Comparison of ENCODE assay signal across 8 cellular contexts in the genomic region with DNA sequence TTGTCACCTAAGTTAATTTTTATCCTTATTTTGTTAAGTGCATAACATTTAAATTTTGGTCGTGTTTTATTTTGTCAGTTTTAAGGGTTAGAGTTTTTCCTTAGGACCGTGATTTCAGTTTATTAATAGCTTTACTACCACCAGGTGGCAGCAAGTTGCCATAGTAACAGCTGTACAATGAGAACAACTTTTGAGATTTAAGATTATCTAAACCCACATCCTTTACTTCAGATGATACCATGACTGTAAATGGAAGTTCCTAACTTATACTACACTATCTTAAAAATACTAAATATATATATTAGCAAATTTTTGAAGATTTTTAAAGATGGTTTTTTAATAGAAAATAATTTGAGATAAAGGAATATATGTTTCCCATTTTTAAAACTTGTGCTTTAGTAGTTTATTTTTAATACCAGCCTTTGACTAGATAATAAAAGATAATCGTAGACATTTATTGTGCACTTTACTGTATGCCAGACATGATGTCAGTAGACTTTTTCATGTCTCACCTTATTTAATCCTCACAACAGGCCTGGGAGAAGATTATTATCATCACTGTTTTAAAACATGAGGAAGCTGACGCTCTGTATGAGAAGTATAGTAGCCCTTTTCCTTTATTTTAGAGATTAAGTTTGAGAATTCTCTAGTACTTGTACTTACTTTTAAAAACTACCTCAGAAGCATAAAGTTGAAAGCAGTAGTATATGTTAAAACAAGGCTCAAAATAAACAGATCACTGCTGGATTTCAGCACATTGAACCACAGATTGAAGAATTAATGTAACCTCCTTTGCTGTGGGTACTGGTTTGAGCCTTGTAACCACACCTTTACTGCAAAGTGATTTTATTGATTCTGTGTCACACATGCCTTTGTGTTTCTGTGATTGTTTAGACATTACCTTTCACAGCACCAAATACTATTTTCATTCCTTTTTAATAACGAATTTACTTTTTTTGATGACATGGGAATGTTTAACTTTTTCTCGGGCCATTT. TPM values are rescaled to one million over a fixed set of nuclear protein-coding genes. Genes with fewer than 3 reads are reported as not detected.
DNase-seq lines count a peak whose midpoint lies in the region; ATAC-seq and TF ChIP-seq lines count a peak whose summit lies in the region.

No MANE protein-coding gene starts in this region.

- in situ Hi-C loops in gastrocnemius medialis (cut with MboI; ENCODE audit: low sequenced_read_pairs in 4 of 4) = loop anchor here in 2 of 4 donors (25.0 kb wide), 1 partner anchor 559 kb away; a partner anchor contains a TSS

- POLR2A ChIA-PET in activated B cell treated with CpG ODN at 0.5 μM for 24 hours (lab: Charles Lee) = interaction anchor here (0.6 kb wide), 1 partner anchor 30 kb away, joined by 3 read pairs; no protein-coding TSS in a partner anchor

- H3K36me3 ChIP-seq in tibial nerve (peaks cover 0 to 60% (median 0%) of the 10 kb centered on the region in 3 donors), gastrocnemius medialis (peaks cover 0 to 57% of the 10 kb centered on the region in 2 donors)

- H3K4me3 Mint-ChIP-seq in activated B cell treated with CpG ODN at 0.5 μM for 24 hours = no peak overlapping the region
- no peak overlapping the region for H3K4me3 Mint-ChIP-seq in effector memory CD8-positive, alpha-beta T cell

- H3K9me3 Mint-ChIP-seq in activated B cell treated with CpG ODN at 0.5 μM for 24 hours = no peaks in the 10 kb centered on the region
- H3K9me3 Mint-ChIP-seq in effector memory CD8-positive, alpha-beta T cell = no peaks in the 10 kb centered on the region

- H3K4me3 ChIP-seq in tibial nerve (no peak overlapping the region), gastrocnemius medialis (no peak overlapping the region)

- CTCF ChIA-PET in activated B cell treated with CpG ODN at 0.5 μM for 24 hours (lab: Charles Lee) = interaction anchor here (0.6 to 1.5 kb wide), 5 partner anchors 9 to 587 kb away, joined by 3 to 8 read pairs (median 6); no protein-coding TSS in a partner anchor

- ATAC-seq in GM21528 (IDR thresholded peaks at IDR 0.05; ENCODE audit: low FRiP score, unreplicated experiment) (peak; percentile 62), activated B cell treated with CpG ODN at 0.5 μM for 24 hours (ENCODE audit: low read depth) (peak; percentile 65), gastrocnemius medialis (no peak)
- ATAC-seq in effector memory CD8-positive, alpha-beta T cell (replicated peaks) = peak; percentile 95

- no peaks in the 10 kb centered on the region for H3K27me3 Mint-ChIP-seq in activated B cell treated with CpG ODN at 0.5 μM for 24 hours
- H3K27me3 Mint-ChIP-seq in effector memory CD8-positive, alpha-beta T cell = no peaks in the 10 kb centered on the region

- DNase-seq in EL (peak; percentile 53), LoVo (ENCODE audit: low spot score) (peak; percentile 54), activated B cell treated with CpG ODN at 0.5 μM for 24 hours (no peak), mucosa of gallbladder (ENCODE audit: low spot score) (peak; percentile 33), tibial nerve (ENCODE audit: low spot score in 2 of 2) (peak in 1 of 2 donors; percentile 64), gastrocnemius medialis (no peak)
- peak; percentile 53 to 60 (median 59) for DNase-seq in effector memory CD8-positive, alpha-beta T cell

- no peaks in the 10 kb centered on the region for H3K4me1 ChIP-seq in tibial nerve
- no peaks in the 10 kb centered on the region for H3K4me1 ChIP-seq in gastrocnemius medialis

- H3K27ac Mint-ChIP-seq in activated B cell treated with CpG ODN at 0.5 μM for 24 hours = no peak overlapping the region
- H3K27ac Mint-ChIP-seq in effector memory CD8-positive, alpha-beta T cell = peak overlapping the region; percentile 65 to 88

- TF ChIP-seq CTCF in activated B cell treated with CpG ODN at 0.5 μM for 24 hours (IDR thresholded peaks at IDR 0.05) (no peak), tibial nerve (IDR thresholded peaks at IDR 0.05) (peak; percentile 30 to 50 (median 41)), gastrocnemius medialis (IDR thresholded peaks at IDR 0.05 in 4 of 5, conservative IDR thresholded peaks at IDR 0.05 in 1 of 5) (peak in 2 of 5 experiments; percentile 31 to 48)

- TF ChIP-seq POLR2A in tibial nerve (IDR thresholded peaks at IDR 0.05) (no peak), gastrocnemius medialis (IDR thresholded peaks at IDR 0.05) (no peak)

- H3K36me3 Mint-ChIP-seq in activated B cell treated with CpG ODN at 0.5 μM for 24 hours (ENCODE audit: low read depth) = peaks cover 61% of the 10 kb centered on the region
- H3K36me3 Mint-ChIP-seq in effector memory CD8-positive, alpha-beta T cell (ENCODE audit: insufficient read depth) = peaks cover 55% of the 10 kb centered on the region

- TF ChIP-seq EP300 in tibial nerve (IDR thresholded peaks at IDR 0.05) = no peak

- 59 to 61% methylated on average over 6 of the region's 6 CpGs for WGBS in tibial nerve, 2 donors

- H3K27ac ChIP-seq in tibial nerve (peak overlapping the region in 1 of 4 donors; percentile 16), gastrocnemius medialis (no peak overlapping the region)

- H3K9me3 ChIP-seq in tibial nerve (no peaks in the 10 kb centered on the region), gastrocnemius medialis (no peaks in the 10 kb centered on the region)

- peaks cover 14% of the 10 kb centered on the region for H3K4me1 Mint-ChIP-seq in activated B cell treated with CpG ODN at 0.5 μM for 24 hours
- peaks cover 2 to 18% of the 10 kb centered on the region in 2 donors for H3K4me1 Mint-ChIP-seq in effector memory CD8-positive, alpha-beta T cell (ENCODE audit: low read depth in 2 of 2)

- intact Hi-C loops in activated B cell treated with CpG ODN at 0.5 μM for 24 hours (cut with micrococcal nuclease) (loop anchor here (1.0 to 2.0 kb wide), 3 partner anchors 27 to 586 kb away; a partner anchor contains a TSS), gastrocnemius medialis (cut with DNase I; ENCODE audit: low total_unique reads) (no loop called here)

- H3K27me3 ChIP-seq in tibial nerve = no peaks in the 10 kb centered on the region
- H3K27me3 ChIP-seq in gastrocnemius medialis = no peaks in the 10 kb centered on the region

RNA-seq across cellular contexts. Expression of a gene that starts 27.5 kb away (rescaled TPM):
- total RNA-seq in activated B cell treated with CpG ODN at 0.5 μM for 24 hours (78.2 and 104 TPM in 2 replicates), mucosa of gallbladder (54.1 TPM), tibial nerve (100 to 1,000 TPM in 3 of 4 donors, 10 to 100 TPM in 1; 63.0 to 118 (median 102) TPM), gastrocnemius medialis (10 to 100 TPM; 10.4 to 61.1 (median 12.3) TPM)

Comparison
In these comparisons a context has a peak if more than half of its experiments do, and no peak if none do; other contexts are left out.
1. DNase-seq: peak in EL (single experiment), LoVo (single experiment), effector memory CD8-positive, alpha-beta T cell (3 of 3) and mucosa of gallbladder (single experiment); none in activated B cell treated with CpG ODN at 0.5 μM for 24 hours (single experiment) and gastrocnemius medialis (0 of 2).
2. ATAC-seq: peak in GM21528 (single experiment), activated B cell treated with CpG ODN at 0.5 μM for 24 hours (single experiment) and effector memory CD8-positive, alpha-beta T cell (single experiment); none in gastrocnemius medialis (0 of 2).